Comparison of ENCODE assay signal across 16 cellular contexts in the genomic region with DNA sequence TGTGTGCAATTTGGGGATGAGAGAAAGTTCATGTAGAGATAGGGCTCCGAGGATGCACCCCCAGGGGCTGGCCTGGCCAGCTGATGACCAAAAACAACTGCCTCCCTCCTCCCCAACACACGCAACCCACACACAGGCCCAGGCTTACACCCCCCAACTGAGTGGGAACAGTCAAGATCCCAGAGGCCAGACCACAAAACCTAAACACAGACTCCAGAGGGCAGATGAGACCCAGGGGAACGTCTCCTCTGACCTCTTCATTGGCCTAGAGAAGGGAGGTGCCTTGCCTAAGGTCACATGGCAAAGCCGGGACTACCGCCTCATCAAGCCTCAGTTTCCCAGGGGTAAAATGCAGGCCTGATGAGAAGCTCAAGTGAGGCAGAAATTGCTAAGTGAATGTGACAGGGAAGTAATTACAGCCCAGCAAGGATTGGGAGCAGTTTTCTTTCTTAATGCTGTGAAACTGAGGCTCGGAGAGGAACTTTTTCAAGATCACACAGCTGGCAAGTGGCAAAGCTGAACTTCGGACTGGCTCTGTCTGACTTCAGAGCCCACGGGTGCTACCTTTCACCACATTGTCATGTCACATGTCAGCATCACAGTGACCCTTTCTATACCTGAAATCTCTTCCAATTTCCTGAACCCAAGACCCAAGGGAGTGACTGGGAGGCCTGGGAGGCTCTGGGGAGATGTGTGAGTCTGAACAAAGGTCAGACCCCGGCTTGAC.
DNase-seq lines count a peak whose midpoint lies in the region; ATAC-seq, FAIRE-seq and TF ChIP-seq lines count a peak whose summit lies in the region.
"Had no signal": no experiment of that assay in that cellular context is flagged by ENCODE, and none has a peak within 500 bp of the region (broad histone marks: within the 10 kb centered on the region; RNA-seq: fewer than 3 reads in every experiment).

No MANE protein-coding gene starts in this region.

- H3K79me2 ChIP-seq in H1 (ENCODE audit: control insufficient read depth in 1 of 2, insufficient read depth in 2 of 2, low read length in 2 of 2): no peaks in the 10 kb centered on the region

- TF ChIP-seq CTCF in H1 (IDR thresholded peaks at IDR 0.05; ENCODE audit: control extremely low read depth in 1 of 3, insufficient read depth in 1 of 3, low read depth in 1 of 3, low read length in 3 of 3) (no peak), right lobe of liver (IDR thresholded peaks at IDR 0.05) (no peak)
- TF ChIP-seq CTCF in CD8-positive, alpha-beta T cell (IDR thresholded peaks at IDR 0.05): no peak

- H2AFZ ChIP-seq in H1 (ENCODE audit: low read length): no peak overlapping the region
- H2AFZ ChIP-seq: GM23338 had no signal

- peaks cover 0 to 3% (median 0%) of the 10 kb centered on the region in 11 experiments; a peak in 2 of 22 replicates for H4K20me1 ChIP-seq in BLaER1 treated with 17β-estradiol and CSF1 and Interleukin-3, amounts not matched to agents 10 nM and 100 nM
- H4K20me1 ChIP-seq in H1 (replicated peaks in 1 of 2; ENCODE audit: control insufficient read depth in 1 of 2, insufficient read depth in 2 of 2, low read length in 2 of 2): no peaks in the 10 kb centered on the region

- no peak overlapping the region; the same call in 1 of the 2 replicates for H4K8ac ChIP-seq in H1 (ENCODE audit: extremely low read depth, insufficient read depth, low read length)

- no peaks in the 10 kb centered on the region for H3K23me2 ChIP-seq in H1 (ENCODE audit: low read depth, low read length)

- no peaks in the 10 kb centered on the region for H3K4me1 Mint-ChIP-seq in CD8-positive, alpha-beta T cell (ENCODE audit: low read depth)

- H3K4me3 Mint-ChIP-seq in CD8-positive, alpha-beta T cell: no peak overlapping the region
- H3K4me3 Mint-ChIP-seq: GM23338, H9 had no signal

- TF ChIP-seq EP300 in H1 (IDR thresholded peaks at IDR 0.05; ENCODE audit: borderline replicate concordance in 1 of 2, low read depth in 2 of 2, low read length in 2 of 2): no peak

- H3K79me1 ChIP-seq in H1 (ENCODE audit: low read depth, low read length): no peaks in the 10 kb centered on the region

- H4K5ac ChIP-seq in H1 (ENCODE audit: insufficient read length, low read depth, low read length): no peak overlapping the region

- in situ Hi-C loops in ACHN (cut with HindIII; ENCODE audit: low pct_ligation_motif_present, low pct_unique_long_range_greater_than_20kb, low sequenced_read_pairs): no loop called here

- H3K4me2 ChIP-seq in BLaER1 treated with 17β-estradiol and CSF1 and Interleukin-3, amounts not matched to agents 10 nM and 100 nM: peak overlapping the region; percentile 9 to 86 (median 70); a peak in 20 of 22 replicates
- H3K4me2 ChIP-seq in H1 (ENCODE audit: insufficient read depth in 1 of 2, low read depth in 2 of 2, low read length in 2 of 2): no peak overlapping the region
- H3K4me2 ChIP-seq: GM23338 had no signal

- TF ChIP-seq POLR2A in H1 (IDR thresholded peaks at IDR 0.05; ENCODE audit: control extremely low read depth in 1 of 2, low read depth in 2 of 2, low read length in 2 of 2) (no peak), right lobe of liver (IDR thresholded peaks at IDR 0.05) (no peak)

- peak overlapping the region; percentile 27; the same call in 1 of the 2 replicates for H2BK12ac ChIP-seq in H1 (ENCODE audit: low read depth, low read length)

- H3K27me3 Mint-ChIP-seq in CD8-positive, alpha-beta T cell (ENCODE audit: low read depth): no peaks in the 10 kb centered on the region

- H3K9me3 ChIP-seq in BLaER1 treated with 17β-estradiol and CSF1 and Interleukin-3, amounts not matched to agents 10 nM and 100 nM (replicated peaks in 1 of 11): peaks cover 10 to 20% (median 16%) of the 10 kb centered on the region in 11 experiments; a peak in 17 of 22 replicates
- H3K9me3 ChIP-seq in H1 (ENCODE audit: insufficient read depth in 2 of 2, low read depth in 1 of 2, low read length in 1 of 2): peaks cover 0 to 6% of the 10 kb centered on the region in 2 experiments; a peak in 2 of 4 replicates
- H3K9me3 ChIP-seq in right lobe of liver: no peaks in the 10 kb centered on the region
- no peaks in the 10 kb centered on the region for H3K9me3 ChIP-seq in CD8-positive, alpha-beta T cell (ENCODE audit: low read length)

- CTCF ChIA-PET in H1 (lab: Charles Lee; ENCODE audit: partially characterized antibody): interaction anchor here (0.7 to 2.4 kb wide), 3 partner anchors 17 to 42 kb away, joined by 3 to 9 read pairs (median 4); no protein-coding TSS in a partner anchor
- CTCF ChIA-PET in CD8-positive, alpha-beta T cell (lab: Charles Lee): interaction anchor here (1.2 kb wide), 1 partner anchor 68 kb away, joined by 3 read pairs; no protein-coding TSS in a partner anchor

- no peak overlapping the region for H3K18ac ChIP-seq in H1 (ENCODE audit: extremely low read depth, low read length)

- peaks cover 10 to 54% (median 30%) of the 10 kb centered on the region in 10 experiments; a peak in 19 of 20 replicates for H3K4me1 ChIP-seq in BLaER1 treated with 17β-estradiol and CSF1 and Interleukin-3, amounts not matched to agents 10 nM and 100 nM
- H3K4me1 ChIP-seq in H1 (replicated peaks in 1 of 4; ENCODE audit: control insufficient read depth in 3 of 4, insufficient read depth in 4 of 4, low read length in 3 of 4) (peaks cover 5 to 22% (median 8%) of the 10 kb centered on the region in 4 experiments), right lobe of liver (peaks cover 0 to 12% (median 3%) of the 10 kb centered on the region in 4 donors)
- H3K4me1 ChIP-seq in CD8-positive, alpha-beta T cell (ENCODE audit: insufficient read depth, low read length): no peaks in the 10 kb centered on the region

- H3K27ac Mint-ChIP-seq in CD8-positive, alpha-beta T cell: no peak overlapping the region
- H3K27ac Mint-ChIP-seq: GM23338, H9 had no signal

- no peak overlapping the region for H2BK15ac ChIP-seq in H1 (ENCODE audit: low read length)

- H2BK5ac ChIP-seq in H1 (ENCODE audit: low read depth, low read length): 0 out of 2 replicates have a peak overlapping the region, but pooled peaks have one; percentile 16

- H2BK120ac ChIP-seq in H1 (replicated peaks; ENCODE audit: low read depth, low read length): no peak overlapping the region

- H3K14ac ChIP-seq in H1 (ENCODE audit: insufficient read length): no peak overlapping the region

- 91% methylated on average over 9 of the region's 9 CpGs; no CpG with 5 or more reads in 1 of the 2 experiments for WGBS in H1 (ENCODE audit: extremely low coverage in 1 of 2, insufficient coverage in 1 of 2, insufficient read length in 1 of 2, insufficient replicate concordance in 2 of 2, low coverage in 1 of 2, low lambda C conversion rate in 2 of 2, missing lambda C conversion rate in 1 of 2), 2 experiments
- WGBS in right lobe of liver (ENCODE audit: insufficient coverage, low coverage, low lambda C conversion rate, missing lambda C conversion rate): 30% methylated on average over 8 of the region's 9 CpGs

- no peak for FAIRE-seq in H1 (lab: Jason Lieb, UNC)
- FAIRE-seq: A204.1, GM12878, K562 had no signal

- DNase-seq in H1 (ENCODE audit: low read depth in 1 of 2, low spot score in 2 of 2) (no peak), right lobe of liver (peak in 1 of 3 donors; percentile 67), Kasumi-1 (lab: John Stamatoyannopoulos, UW) (no peak), dermis blood vessel endothelial cell (no peak), ACHN (no peak)
- no peak for DNase-seq in CD8-positive, alpha-beta T cell
- DNase-seq: Calu3; CD4-positive, CD25-positive, alpha-beta regulatory T cell; DMS 273 treated with DMSO at 0.1 percent for 48 hours; H9 had no signal

- H3K36me3 ChIP-seq in BLaER1 treated with 17β-estradiol and CSF1 and Interleukin-3, amounts not matched to agents 10 nM and 100 nM: no peaks in the 10 kb centered on the region
- no peaks in the 10 kb centered on the region for H3K36me3 ChIP-seq in H1 (ENCODE audit: control insufficient read depth in 2 of 4, insufficient read depth in 4 of 4, low read length in 3 of 4)
- H3K36me3 ChIP-seq in right lobe of liver: no peaks in the 10 kb centered on the region
- no peaks in the 10 kb centered on the region for H3K36me3 ChIP-seq in CD8-positive, alpha-beta T cell (ENCODE audit: insufficient read depth, low read length)

- H3K4ac ChIP-seq in H1 (replicated peaks; ENCODE audit: insufficient read length, low read depth, low read length): no peak overlapping the region

- no peak for TF ChIP-seq RAD21 in H1 (IDR thresholded peaks at IDR 0.05 in 1 of 2, conservative IDR thresholded peaks at IDR 0.05 in 1 of 2; ENCODE audit: low read depth in 2 of 2, low read length in 2 of 2)

- no peak overlapping the region for H3K56ac ChIP-seq in H1 (replicated peaks; ENCODE audit: insufficient read length, low read depth, low read length)

- H2AK5ac ChIP-seq in H1 (ENCODE audit: low read depth, low read length): no peak overlapping the region

- ATAC-seq in right lobe of liver: peak; percentile 76 to 93 (median 87)
- no peak for ATAC-seq in CD8-positive, alpha-beta T cell
- ATAC-seq: GM12878, K562 had no signal

- H2BK20ac ChIP-seq in H1 (ENCODE audit: low read length): no peak overlapping the region

- no peak overlapping the region for H3K23ac ChIP-seq in H1 (ENCODE audit: insufficient read length)

- H4K91ac ChIP-seq in H1 (replicated peaks; ENCODE audit: insufficient read length, low read length): no peak overlapping the region

- no peak overlapping the region for H3K27ac ChIP-seq in BLaER1 treated with 17β-estradiol and CSF1 and Interleukin-3, amounts not matched to agents 10 nM and 100 nM
- H3K27ac ChIP-seq in H1 (ENCODE audit: low read depth, low read length) (no peak overlapping the region), right lobe of liver (peak overlapping the region in 2 of 3 donors; percentile 50 to 52)
- H3K27ac ChIP-seq in CD8-positive, alpha-beta T cell (ENCODE audit: low read depth, low read length): no peak overlapping the region
- H3K27ac ChIP-seq: HL-60 had no signal

- H3K9me3 Mint-ChIP-seq in CD8-positive, alpha-beta T cell: no peaks in the 10 kb centered on the region

- no peaks in the 10 kb centered on the region for H3K36me3 Mint-ChIP-seq in CD8-positive, alpha-beta T cell
- H3K36me3 Mint-ChIP-seq: CD4-positive, CD25-positive, alpha-beta regulatory T cell had no signal

- intact Hi-C loops in right lobe of liver (cut with DNase I): no loop called here
- intact Hi-C loops in CD8-positive, alpha-beta T cell (cut with DNase I, micrococcal nuclease): no loop called here

- H3K4me3 ChIP-seq in BLaER1 treated with 17β-estradiol and CSF1 and Interleukin-3, amounts not matched to agents 10 nM and 100 nM: no peak overlapping the region
- no peak overlapping the region for H3K4me3 ChIP-seq in H1 (ENCODE audit: extremely low read depth in 1 of 4, insufficient read depth in 2 of 4, low read depth in 3 of 4, low read length in 4 of 4)
- H3K4me3 ChIP-seq in right lobe of liver: no peak overlapping the region
- no peak overlapping the region for H3K4me3 ChIP-seq in CD8-positive, alpha-beta T cell (ENCODE audit: low read depth, low read length)
- H3K4me3 ChIP-seq: GM12878, GM23338, K562 had no signal

- no peaks in the 10 kb centered on the region for H3K27me3 ChIP-seq in BLaER1 treated with 17β-estradiol and CSF1 and Interleukin-3, amounts not matched to agents 10 nM and 100 nM
- peaks cover 0 to 7% (median 2%) of the 10 kb centered on the region in 4 experiments; a peak in 3 of 7 replicates for H3K27me3 ChIP-seq in H1 (replicated peaks in 1 of 4; ENCODE audit: control insufficient read depth in 3 of 4, extremely low read depth in 1 of 4, insufficient read depth in 3 of 4, low read length in 3 of 4)
- no peaks in the 10 kb centered on the region for H3K27me3 ChIP-seq in right lobe of liver
- H3K27me3 ChIP-seq in CD8-positive, alpha-beta T cell (ENCODE audit: insufficient read depth, low read length): no peaks in the 10 kb centered on the region

- POLR2A ChIA-PET in H1 (lab: Charles Lee; ENCODE audit: partially characterized antibody): no interaction called here
- POLR2A ChIA-PET in CD8-positive, alpha-beta T cell (lab: Charles Lee): interaction anchor here (0.5 kb wide), 1 partner anchor 254 kb away, joined by 4 read pairs; no protein-coding TSS in a partner anchor

- H3K9ac ChIP-seq in BLaER1 treated with 17β-estradiol and CSF1 and Interleukin-3, amounts not matched to agents 10 nM and 100 nM: peak overlapping the region in 4 of 11 experiments; percentile 2 to 35 (median 16); a peak in 3 of 22 replicates
- H3K9ac ChIP-seq in H1 (replicated peaks in 1 of 4; ENCODE audit: extremely low read depth in 1 of 4, low read depth in 3 of 4, low read length in 3 of 4): no peak overlapping the region

Comparison
In these comparisons a context has a peak if more than half of its experiments do, and no peak if none do; other contexts are left out.
1. H3K27ac ChIP-seq: peak in right lobe of liver (2 of 3); none in BLaER1 treated with 17β-estradiol and CSF1 and Interleukin-3, amounts not matched to agents 10 nM and 100 nM (0 of 11), H1 (single experiment) and CD8-positive, alpha-beta T cell (single experiment).
2. H3K4me2 ChIP-seq: peak in BLaER1 treated with 17β-estradiol and CSF1 and Interleukin-3, amounts not matched to agents 10 nM and 100 nM (11 of 11); none in H1 (0 of 2).